20 cellular contexts compared by ENCODE assay signal in genomic region chr9:89513836-89514235, GRCh38.
"Had no signal": no experiment of that assay in that cellular context is flagged by ENCODE, and none has a peak within 500 bp of the region (broad histone marks: within the 10 kb centered on the region; RNA-seq: fewer than 3 reads in every experiment).

No MANE protein-coding gene starts in this region.

- H3K9me3 ChIP-seq: esophagus muscularis mucosa, gastrocnemius medialis, neutrophil, spleen, tibial artery, upper lobe of right lung had no signal

- H3K4me3 Mint-ChIP-seq: dendritic cell treated with granulocyte-macrophage colony-stimulating factor and Interleukin-4, amounts not matched to agents 40 ng/mL and 50 ng/mL, for 4 days; effector memory CD8-positive, alpha-beta T cell; nephron progenitor cell; stimulated activated memory B cell treated with anti-CD40 and anti-IgM and Interleukin-4, amounts not matched to agents 10 μg/mL and 1 μg/mL and 100 μg/mL, for 72 hours; stimulated activated naive CD8-positive, alpha-beta T cell treated with anti-CD3 and anti-CD28 coated beads, Interleukin-15, Interleukin-2, amounts not matched to agents 100 ng/mL and 50 ng/mL, for 24 hours had no signal

- H3K27me3 Mint-ChIP-seq: dendritic cell treated with granulocyte-macrophage colony-stimulating factor and Interleukin-4, amounts not matched to agents 40 ng/mL and 50 ng/mL, for 4 days; effector memory CD8-positive, alpha-beta T cell; naive thymus-derived CD4-positive, alpha-beta T cell; stimulated activated memory B cell treated with anti-CD40 and anti-IgM and Interleukin-4, amounts not matched to agents 10 μg/mL and 1 μg/mL and 100 μg/mL, for 72 hours; stimulated activated naive CD8-positive, alpha-beta T cell treated with anti-CD3 and anti-CD28 coated beads, Interleukin-15, Interleukin-2, amounts not matched to agents 100 ng/mL and 50 ng/mL, for 24 hours had no signal

- H3K36me3 Mint-ChIP-seq: stimulated activated memory B cell treated with anti-CD40 and anti-IgM and Interleukin-4, amounts not matched to agents 10 μg/mL and 1 μg/mL and 100 μg/mL, for 72 hours had no signal

- H3K27ac ChIP-seq: epithelial cell of prostate, esophagus muscularis mucosa, gastrocnemius medialis, neutrophil, spleen, tibial artery, upper lobe of right lung had no signal

- H3K36me3 ChIP-seq: esophagus muscularis mucosa, gastrocnemius medialis, neutrophil, spleen, tibial artery, upper lobe of right lung had no signal

- H3K27me3 ChIP-seq: esophagus muscularis mucosa, gastrocnemius medialis, neutrophil, spleen, upper lobe of right lung had no signal

- H3K4me3 ChIP-seq: esophagus muscularis mucosa, gastrocnemius medialis, spleen, tibial artery, upper lobe of right lung had no signal

- H3K4me1 ChIP-seq: esophagus muscularis mucosa, gastrocnemius medialis, tibial artery, upper lobe of right lung had no signal

- DNase-seq: effector memory CD8-positive, alpha-beta T cell; gastrocnemius medialis; glutamatergic neuron; islet precursor cell; mammary epithelial cell; naive thymus-derived CD4-positive, alpha-beta T cell; nephron progenitor cell; posterior cingulate gyrus; spleen; stimulated activated CD4-positive, alpha-beta T cell treated with anti-CD3 and anti-CD28 coated beads, Interleukin-15, amount 100 ng/mL, for 24 hours; stimulated activated CD4-positive, alpha-beta T cell treated with anti-CD3 and anti-CD28 coated beads, Interleukin-1b, Interleukin-23, amount 100 ng/mL, for 48 hours; stimulated activated CD4-positive, alpha-beta T cell treated with anti-CD3 and anti-CD28 coated beads, Interleukin-4, amount 100 ng/mL, for 24 hours; tibial artery; upper lobe of right lung had no signal

- H3K27ac Mint-ChIP-seq: dendritic cell treated with granulocyte-macrophage colony-stimulating factor and Interleukin-4, amounts not matched to agents 40 ng/mL and 50 ng/mL, for 4 days; effector memory CD8-positive, alpha-beta T cell; nephron progenitor cell; stimulated activated memory B cell treated with anti-CD40 and anti-IgM and Interleukin-4, amounts not matched to agents 10 μg/mL and 1 μg/mL and 100 μg/mL, for 72 hours; stimulated activated naive CD8-positive, alpha-beta T cell treated with anti-CD3 and anti-CD28 coated beads, Interleukin-15, Interleukin-2, amounts not matched to agents 100 ng/mL and 50 ng/mL, for 24 hours had no signal

- H3K9me3 Mint-ChIP-seq: dendritic cell treated with granulocyte-macrophage colony-stimulating factor and Interleukin-4, amounts not matched to agents 40 ng/mL and 50 ng/mL, for 4 days; effector memory CD8-positive, alpha-beta T cell; stimulated activated memory B cell treated with anti-CD40 and anti-IgM and Interleukin-4, amounts not matched to agents 10 μg/mL and 1 μg/mL and 100 μg/mL, for 72 hours; stimulated activated naive CD8-positive, alpha-beta T cell treated with anti-CD3 and anti-CD28 coated beads, Interleukin-15, Interleukin-2, amounts not matched to agents 100 ng/mL and 50 ng/mL, for 24 hours had no signal
